In the genomic region with DNA sequence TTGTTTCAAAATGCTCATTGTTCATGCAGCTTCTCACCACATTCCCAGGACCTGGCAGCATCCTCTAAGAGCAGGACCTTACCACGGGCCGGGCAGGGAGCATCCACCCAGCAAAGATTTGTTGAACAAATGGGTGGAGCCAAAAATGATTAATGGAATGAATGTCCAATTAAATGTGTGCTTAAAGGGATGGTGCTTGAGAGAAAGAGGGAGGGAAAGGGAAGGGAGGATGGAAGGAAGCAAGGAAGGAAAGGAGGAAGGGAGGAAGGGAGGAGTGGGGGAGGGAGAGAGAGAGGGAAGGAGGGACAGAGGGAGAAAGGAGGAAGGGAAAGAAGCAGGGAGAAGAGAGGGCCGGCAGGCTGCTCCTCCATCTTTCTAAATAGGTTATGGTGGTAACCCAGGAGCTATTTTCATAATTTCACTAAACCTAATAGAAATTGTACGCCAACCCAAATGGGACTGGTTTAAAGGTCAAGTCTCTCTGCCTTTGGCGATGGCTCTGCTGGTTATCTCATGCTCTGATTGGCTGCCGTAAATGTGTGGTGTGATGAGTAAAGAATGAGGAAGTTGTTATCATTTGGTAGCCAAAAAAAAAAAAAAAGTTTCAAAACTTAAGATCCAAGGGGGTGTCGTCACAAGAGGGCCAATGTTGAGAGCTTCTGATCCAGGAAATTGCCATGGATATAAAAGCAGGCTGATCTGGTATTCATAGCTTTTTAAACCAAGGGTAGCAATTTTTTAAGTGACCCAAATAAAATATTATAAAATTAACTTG, we compare ENCODE assay signal across 11 cellular contexts.
DNase-seq lines count a peak whose midpoint lies in the region; ATAC-seq and TF ChIP-seq lines count a peak whose summit lies in the region.
"Had no signal": no experiment of that assay in that cellular context is flagged by ENCODE, and none has a peak within 500 bp of the region (broad histone marks: within the 10 kb centered on the region; RNA-seq: fewer than 3 reads in every experiment).

No MANE protein-coding gene starts in this region.

- no peaks in the 10 kb centered on the region for H3K79me2 ChIP-seq in trophoblast cell (ENCODE audit: control insufficient read depth, insufficient read depth, low read length, poor library complexity)

- no peak for TF ChIP-seq CTCF in gastroesophageal sphincter (IDR thresholded peaks at IDR 0.05)
- TF ChIP-seq CTCF in uterus (IDR thresholded peaks at IDR 0.05), result no peak

- H3K9me3 ChIP-seq in SJSA1 (replicated peaks), result peaks cover 7% of the 10 kb centered on the region
- H3K9me3 ChIP-seq in gastroesophageal sphincter, result no peaks in the 10 kb centered on the region
- H3K9me3 ChIP-seq in uterus, result no peaks in the 10 kb centered on the region
- peaks cover 3% of the 10 kb centered on the region for H3K9me3 ChIP-seq in trophoblast cell (ENCODE audit: insufficient read depth, low read depth, low read length)
- H3K9me3 ChIP-seq: neutrophil had no signal

- no peak for TF ChIP-seq EP300 in gastroesophageal sphincter (IDR thresholded peaks at IDR 0.05)

- 32 to 43% methylated on average over 2 to 5 of the region's 7 CpGs for WGBS in gastroesophageal sphincter (ENCODE audit: low coverage in 1 of 2), 2 donors
- no CpG with 5 or more reads among the region's 7 CpGs for WGBS in trophoblast cell (ENCODE audit: extremely low coverage, insufficient coverage, insufficient read length)

- H3K9ac ChIP-seq in trophoblast cell (ENCODE audit: low read length), result no peak overlapping the region

- no peak overlapping the region for H2BK120ac ChIP-seq in trophoblast cell (ENCODE audit: insufficient read depth, low read length, poor library complexity)

- H3K4me1 ChIP-seq in SJSA1 (replicated peaks) (peaks cover 65% of the 10 kb centered on the region), gastroesophageal sphincter (peaks cover 0 to 8% (median 0%) of the 10 kb centered on the region in 3 donors), uterus (no peaks in the 10 kb centered on the region), trophoblast cell (ENCODE audit: control insufficient read depth in 1 of 2, insufficient read depth in 2 of 2, low read length in 2 of 2) (no peaks in the 10 kb centered on the region)

- H3K79me1 ChIP-seq in trophoblast cell (ENCODE audit: low read length), result no peaks in the 10 kb centered on the region

- H3K14ac ChIP-seq in trophoblast cell (ENCODE audit: low read length), result no peak overlapping the region

- H3K4ac ChIP-seq in trophoblast cell (ENCODE audit: low read depth, low read length), result no peak overlapping the region

- no peak overlapping the region for H3K4me2 ChIP-seq in trophoblast cell (ENCODE audit: low read length)

- peak overlapping the region; percentile 75 for H3K27ac ChIP-seq in SJSA1
- peak overlapping the region in 3 of 4 donors; percentile 45 to 66 (median 55) for H3K27ac ChIP-seq in gastroesophageal sphincter
- H3K27ac ChIP-seq in uterus, result peak overlapping the region; percentile 15
- H3K27ac ChIP-seq in trophoblast cell (ENCODE audit: low read depth, low read length), result no peak overlapping the region
- H3K27ac ChIP-seq: neutrophil had no signal

- H4K12ac ChIP-seq in trophoblast cell (ENCODE audit: low read depth, low read length), result no peak overlapping the region

- no peak overlapping the region for H2BK5ac ChIP-seq in trophoblast cell (ENCODE audit: low read depth, low read length, poor library complexity)

- H2BK12ac ChIP-seq in trophoblast cell (ENCODE audit: low read length), result no peak overlapping the region

- DNase-seq in Right ventricle myocardium inferior (ENCODE audit: missing footprints), result no peak
- DNase-seq in cardiac septum (ENCODE audit: low spot score), result no peak
- DNase-seq in SJSA1 (ENCODE audit: low read depth in 1 of 2, low spot score in 2 of 2), result peak; percentile 68 to 75
- peak in 1 of 2 donors; percentile 34 for DNase-seq in uterus
- no peak for DNase-seq in GDM1 (lab: John Stamatoyannopoulos, UW)
- DNase-seq in NCI-H1105 (lab: John Stamatoyannopoulos, UW), result no peak
- DNase-seq in trophoblast cell, result no peak
- DNase-seq: central memory CD4-positive, alpha-beta T cell; NCI-H510A had no signal

- intact Hi-C loops in Right ventricle myocardium inferior (cut with DNase I) (no loop called here), cardiac septum (cut with DNase I) (no loop called here), uterus (cut with DNase I; ENCODE audit: low total_unique reads) (no loop called here)

- H3K36me3 ChIP-seq in SJSA1 (no peaks in the 10 kb centered on the region), gastroesophageal sphincter (no peaks in the 10 kb centered on the region), uterus (no peaks in the 10 kb centered on the region), trophoblast cell (ENCODE audit: control insufficient read depth in 1 of 2, insufficient read depth in 2 of 2, low read length in 2 of 2) (no peaks in the 10 kb centered on the region)
- H3K36me3 ChIP-seq: neutrophil had no signal

- no peak overlapping the region for H4K8ac ChIP-seq in trophoblast cell (ENCODE audit: low read depth, low read length)

- H2AFZ ChIP-seq in trophoblast cell (ENCODE audit: insufficient read depth, low read length, poor library complexity), result no peak overlapping the region

- H3K18ac ChIP-seq in trophoblast cell (ENCODE audit: low read length), result no peak overlapping the region

- H3K27me3 ChIP-seq in SJSA1 (replicated peaks) (no peaks in the 10 kb centered on the region), gastroesophageal sphincter (no peaks in the 10 kb centered on the region), uterus (no peaks in the 10 kb centered on the region), trophoblast cell (ENCODE audit: insufficient read depth, low read length) (no peaks in the 10 kb centered on the region)

- H4K91ac ChIP-seq in trophoblast cell (ENCODE audit: low read depth, low read length), result no peak overlapping the region

- H3K4me3 ChIP-seq in SJSA1 (no peak overlapping the region), gastroesophageal sphincter (no peak overlapping the region), uterus (no peak overlapping the region), trophoblast cell (ENCODE audit: low read depth, low read length) (no peak overlapping the region)

- no peak overlapping the region for H3K23ac ChIP-seq in trophoblast cell (ENCODE audit: low read length)

- TF ChIP-seq POLR2A in gastroesophageal sphincter (IDR thresholded peaks at IDR 0.05), result no peak
- TF ChIP-seq POLR2A in uterus (IDR thresholded peaks at IDR 0.05), result no peak

- H2AK5ac ChIP-seq in trophoblast cell (ENCODE audit: low read length), result no peak overlapping the region

- ATAC-seq in Right ventricle myocardium inferior (peak; percentile 28), gastroesophageal sphincter (peak; percentile 82)

Comparison
In these comparisons a context has a peak if more than half of its experiments do, and no peak if none do; other contexts are left out.
1. DNase-seq: peak in SJSA1 (2 of 2); none in Right ventricle myocardium inferior (single experiment), cardiac septum (single experiment), GDM1 (single experiment), NCI-H1105 (single experiment) and trophoblast cell (0 of 2).